21 cellular contexts compared by ENCODE assay signal in the genomic region with DNA sequence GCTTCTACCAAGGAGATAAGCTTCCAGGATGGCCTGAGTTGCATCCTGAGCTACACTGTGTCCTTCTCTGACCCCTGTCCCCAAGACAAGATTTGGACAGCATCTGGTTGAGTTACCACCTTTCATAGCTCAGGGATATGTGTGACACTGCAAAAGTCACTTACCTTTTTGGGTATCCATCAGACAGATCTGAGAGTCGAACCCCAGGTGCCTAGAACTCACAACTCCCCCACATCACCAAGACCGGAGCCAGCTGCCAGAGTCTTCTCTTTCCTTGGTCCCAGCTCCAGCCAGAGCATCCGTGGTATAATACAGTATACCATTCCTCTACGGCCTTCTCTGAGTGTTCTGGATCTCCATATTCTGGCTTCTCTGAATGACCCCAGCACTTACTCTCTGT.
A peak's percentile ranks its signal among the peaks of the same experiment; 100 is the strongest.
DNase-seq lines count a peak whose midpoint lies in the region; ATAC-seq and TF ChIP-seq lines count a peak whose summit lies in the region.
"Had no signal": no experiment of that assay in that cellular context is flagged by ENCODE, and none has a peak within 500 bp of the region (broad histone marks: within the 10 kb centered on the region; RNA-seq: fewer than 3 reads in every experiment).

No MANE protein-coding gene starts in this region.

- H3K27ac Mint-ChIP-seq in activated B cell treated with CpG ODN at 0.5 μM for 24 hours = peak overlapping the region; percentile 25
- H3K27ac Mint-ChIP-seq in memory B cell = peak overlapping the region; percentile 11
- H3K27ac Mint-ChIP-seq in stimulated activated naive B cell treated with anti-CD40 and anti-IgM and Interleukin-4, amounts not matched to agents 10 μg/mL and 1 μg/mL and 100 μg/mL, for 72 hours = peak overlapping the region; percentile 15
- H3K27ac Mint-ChIP-seq: CD8-positive, alpha-beta T cell; H9; IgD-negative memory B cell had no signal

- CTCF ChIA-PET in activated B cell treated with CpG ODN at 0.5 μM for 24 hours (lab: Charles Lee) = no interaction called here

- peaks cover 32% of the 10 kb centered on the region for H3K4me1 Mint-ChIP-seq in activated B cell treated with CpG ODN at 0.5 μM for 24 hours
- H3K4me1 Mint-ChIP-seq in memory B cell = peaks cover 18% of the 10 kb centered on the region
- peaks cover 22 to 32% of the 10 kb centered on the region in 2 donors for H3K4me1 Mint-ChIP-seq in stimulated activated naive B cell treated with anti-CD40 and anti-IgM and Interleukin-4, amounts not matched to agents 10 μg/mL and 1 μg/mL and 100 μg/mL, for 72 hours

- peak overlapping the region; percentile 40; the same call in 1 of the 2 replicates for H3K27ac ChIP-seq in C4-2B
- H3K27ac ChIP-seq: A549, BLaER1 had no signal

- ATAC-seq in activated B cell treated with CpG ODN at 0.5 μM for 24 hours (ENCODE audit: low read depth) (no peak), memory B cell (ENCODE audit: low read depth) (no peak), GM21786 (IDR thresholded peaks at IDR 0.05; ENCODE audit: unreplicated experiment) (no peak)
- ATAC-seq in stimulated activated naive B cell treated with anti-CD40 and anti-IgM and Interleukin-4, amounts not matched to agents 10 μg/mL and 1 μg/mL and 100 μg/mL, for 72 hours (replicated peaks) = no peak
- ATAC-seq: A549; CD8-positive, alpha-beta T cell; GM12878; HepG2 had no signal

- POLR2A ChIA-PET in activated B cell treated with CpG ODN at 0.5 μM for 24 hours (lab: Charles Lee) = no interaction called here

- no peak for DNase-seq in activated B cell treated with CpG ODN at 0.5 μM for 24 hours
- no peak for DNase-seq in memory B cell (ENCODE audit: low spot score in 2 of 2)
- no peak for DNase-seq in stimulated activated naive B cell treated with anti-CD40 and anti-IgM and Interleukin-4, amounts not matched to agents 10 μg/mL and 1 μg/mL and 100 μg/mL, for 72 hours
- no peak for DNase-seq in NCI-H2196 treated with DMSO at 0.1 percent for 48 hours (lab: John Stamatoyannopoulos, UW; ENCODE audit: unreplicated experiment)
- no peak for DNase-seq in A172 (ENCODE audit: low spot score)
- DNase-seq: AML-193; CD8-positive, alpha-beta T cell; DMS 273 treated with DMSO at 0.1 percent for 48 hours; DMS53; DND-41; EL; GOT3; H9; KBM-7 had no signal

- TF ChIP-seq CTCF in C4-2B (conservative IDR thresholded peaks at IDR 0.05) = no peak
- no peak for TF ChIP-seq CTCF in activated B cell treated with CpG ODN at 0.5 μM for 24 hours (IDR thresholded peaks at IDR 0.05)

- H3K27me3 Mint-ChIP-seq in activated B cell treated with CpG ODN at 0.5 μM for 24 hours = no peaks in the 10 kb centered on the region
- no peaks in the 10 kb centered on the region for H3K27me3 Mint-ChIP-seq in memory B cell
- H3K27me3 Mint-ChIP-seq in stimulated activated naive B cell treated with anti-CD40 and anti-IgM and Interleukin-4, amounts not matched to agents 10 μg/mL and 1 μg/mL and 100 μg/mL, for 72 hours = no peaks in the 10 kb centered on the region
- H3K27me3 Mint-ChIP-seq: IgD-negative memory B cell had no signal

- intact Hi-C loops in activated B cell treated with CpG ODN at 0.5 μM for 24 hours (cut with micrococcal nuclease) = no loop called here

- no peaks in the 10 kb centered on the region for H3K36me3 Mint-ChIP-seq in activated B cell treated with CpG ODN at 0.5 μM for 24 hours (ENCODE audit: low read depth)
- H3K36me3 Mint-ChIP-seq in memory B cell = peaks cover under 1% of the 10 kb centered on the region
- peaks cover 27 to 58% of the 10 kb centered on the region in 2 donors for H3K36me3 Mint-ChIP-seq in stimulated activated naive B cell treated with anti-CD40 and anti-IgM and Interleukin-4, amounts not matched to agents 10 μg/mL and 1 μg/mL and 100 μg/mL, for 72 hours
- H3K36me3 Mint-ChIP-seq: CD8-positive, alpha-beta T cell; IgD-negative memory B cell had no signal

- H3K9me3 Mint-ChIP-seq in activated B cell treated with CpG ODN at 0.5 μM for 24 hours = no peaks in the 10 kb centered on the region
- no peaks in the 10 kb centered on the region for H3K9me3 Mint-ChIP-seq in memory B cell
- peaks cover 3 to 4% of the 10 kb centered on the region in 2 donors for H3K9me3 Mint-ChIP-seq in stimulated activated naive B cell treated with anti-CD40 and anti-IgM and Interleukin-4, amounts not matched to agents 10 μg/mL and 1 μg/mL and 100 μg/mL, for 72 hours
- H3K9me3 Mint-ChIP-seq: CD8-positive, alpha-beta T cell; H9; IgD-negative memory B cell had no signal

- H3K4me3 Mint-ChIP-seq in activated B cell treated with CpG ODN at 0.5 μM for 24 hours (no peak overlapping the region), memory B cell (no peak overlapping the region)
- H3K4me3 Mint-ChIP-seq in stimulated activated naive B cell treated with anti-CD40 and anti-IgM and Interleukin-4, amounts not matched to agents 10 μg/mL and 1 μg/mL and 100 μg/mL, for 72 hours = no peak overlapping the region
- H3K4me3 Mint-ChIP-seq: CD8-positive, alpha-beta T cell; H9; IgD-negative memory B cell had no signal
